ENCODE assay signal across 1 cellular context in genomic region chr1:233543338-233544255, GRCh38.
TF ChIP-seq lines count a peak whose summit lies in the region.

No MANE protein-coding gene starts in this region.

TF ChIP-seq in K562, 482 proteins besides CTCF, POLR2A, EP300 and RAD21 (continued from another document):
- TF ChIP-seq RNF219 (CRISPR knock-in tag; IDR thresholded peaks at IDR 0.05) (no peak), SMARCE1 (IDR thresholded peaks at IDR 0.05) (peak; percentile 96), FOSL1 (tag; conservative IDR thresholded peaks at IDR 0.05) (peak; percentile 100), C11orf30 (IDR thresholded peaks at IDR 0.05; ENCODE audit: low read depth) (peak; percentile 62; the same call in 1 of the 2 replicates), ZNF24 (IDR thresholded peaks at IDR 0.05) (no peak), SMARCC2 (IDR thresholded peaks at IDR 0.05; ENCODE audit: low read depth) (peak; percentile 87), CBFA2T3 (IDR thresholded peaks at IDR 0.05) (peak; percentile 61), EHMT2 (IDR thresholded peaks at IDR 0.05) (peak; percentile 82; the same call in 1 of the 2 replicates), STAT5A (IDR thresholded peaks at IDR 0.05; ENCODE audit: borderline replicate concordance, low read length) (peak; percentile 21; the same call in 1 of the 2 replicates), PRDM10 (IDR thresholded peaks at IDR 0.05; ENCODE audit: partially characterized antibody) (no peak), MTA3 (IDR thresholded peaks at IDR 0.05; ENCODE audit: borderline replicate concordance) (peak; percentile 49; the same call in 1 of the 2 replicates), CBX3 (IDR thresholded peaks at IDR 0.05; ENCODE audit: borderline replicate concordance in 1 of 2, low read length in 2 of 2) (peak in 1 of 2 experiments; percentile 40; a peak in 1 of 3 replicates), DPF2 (IDR thresholded peaks at IDR 0.05) (peak; percentile 88), JUND (IDR thresholded peaks at IDR 0.05; ENCODE audit: borderline replicate concordance, low read depth, low read length) (peak; percentile 97), JUND (tag; IDR thresholded peaks at IDR 0.05; ENCODE audit: borderline replicate concordance, low read depth, low read length) (peak; percentile 97), JUN (IDR thresholded peaks at IDR 0.05; ENCODE audit: borderline replicate concordance, low read depth, low read length) (peak; percentile 99), JUN (CRISPR knock-in tag; IDR thresholded peaks at IDR 0.05; ENCODE audit: borderline replicate concordance) (no peak), HOMEZ (CRISPR knock-in tag; IDR thresholded peaks at IDR 0.05) (no peak), JUNB (CRISPR knock-in tag; conservative IDR thresholded peaks at IDR 0.05) (peak; percentile 71), KAT2B (IDR thresholded peaks at IDR 0.05; ENCODE audit: low read depth, low read length) (no peak), THAP12 (CRISPR knock-in tag; IDR thresholded peaks at IDR 0.05) (no peak), POLR2G (IDR thresholded peaks at IDR 0.05; ENCODE audit: low read depth, low read length) (no peak), MAFK (IDR thresholded peaks at IDR 0.05; ENCODE audit: low read length) (0 out of 2 replicates have a peak, but pooled peaks have one; percentile 55), SOX6 (IDR thresholded peaks at IDR 0.05) (peak; percentile 59), ATF3 (IDR thresholded peaks at IDR 0.05) (peak; percentile 98), ATF3 (CRISPR knock-in tag; conservative IDR thresholded peaks at IDR 0.05) (no peak), ZNF75A (CRISPR knock-in tag; IDR thresholded peaks at IDR 0.05) (no peak), HMBOX1 (IDR thresholded peaks at IDR 0.05) (peak; percentile 79), HNRNPH1 (optimal IDR thresholded peaks at IDR 0.05; ENCODE audit: low read depth, low read length) (no peak), CEBPB (tag; IDR thresholded peaks at IDR 0.05) (no peak), RCOR1 (IDR thresholded peaks at IDR 0.05; ENCODE audit: borderline replicate concordance in 1 of 2, low read depth in 2 of 2, low read length in 2 of 2) (peak; percentile 12 to 90; a peak in 3 of 4 replicates), CBX5 (IDR thresholded peaks at IDR 0.05; ENCODE audit: borderline replicate concordance, low read depth) (0 out of 2 replicates have a peak, but pooled peaks have one; percentile 26)
TF ChIP-seq in K562: peak in this region for 55.
